In the genomic region with DNA sequence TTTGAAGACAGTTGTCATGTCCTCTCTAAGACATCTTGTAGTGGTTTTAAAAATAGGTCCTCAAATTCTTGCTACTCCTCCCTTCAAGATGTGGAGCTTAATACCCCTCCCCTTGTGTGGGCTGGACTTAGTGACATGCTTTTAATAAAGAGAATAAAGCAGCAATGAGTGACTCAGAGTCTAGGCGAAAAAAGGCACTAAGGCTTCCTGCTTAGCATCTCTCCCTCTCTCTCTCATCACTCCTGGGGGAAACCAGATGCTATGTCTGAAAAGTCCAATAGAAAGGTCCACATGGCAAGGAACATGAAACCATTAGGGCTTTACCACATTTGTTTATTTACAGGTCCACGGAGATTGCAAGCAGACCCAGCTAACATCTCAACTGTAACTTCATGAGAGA, we compare ENCODE assay signal across 15 cellular contexts.
"Had no signal": no experiment of that assay in that cellular context is flagged by ENCODE, and none has a peak within 500 bp of the region (broad histone marks: within the 10 kb centered on the region; RNA-seq: fewer than 3 reads in every experiment).

No MANE protein-coding gene starts in this region.

- H3K4me3 ChIP-seq: coronary artery, lower lobe of right lung, neural progenitor cell, ovary, testis, upper lobe of right lung had no signal

- DNase-seq: activated CD4-positive, alpha-beta T cell treated with anti-CD3 and anti-CD28 coated beads for 4 hours; activated CD8-positive, alpha-beta memory T cell treated with anti-CD3 and anti-CD28 coated beads, Interleukin-2, amount 50 U/mL, for 48 hours; activated CD8-positive, alpha-beta T cell treated with anti-CD3 and anti-CD28 coated beads, Interleukin-2, amount 10 ng/mL, durations not matched to agents 7 days and 5 days; activated naive CD4-positive, alpha-beta T cell; effector CD4-positive, alpha-beta T cell; left cardiac atrium; lower lobe of right lung; ovary; stimulated activated CD4-positive, alpha-beta T cell treated with anti-CD3 and anti-CD28 coated beads, Interleukin-4, amount 100 ng/mL, for 4 hours; stimulated activated naive CD8-positive, alpha-beta T cell treated with anti-CD3 and anti-CD28 coated beads, Interleukin-15, amount 100 ng/mL, for 72 hours; testis; upper lobe of right lung had no signal

- FAIRE-seq: endothelial cell of umbilical vein had no signal
